2 cellular contexts compared by ENCODE assay signal in the genomic region with DNA sequence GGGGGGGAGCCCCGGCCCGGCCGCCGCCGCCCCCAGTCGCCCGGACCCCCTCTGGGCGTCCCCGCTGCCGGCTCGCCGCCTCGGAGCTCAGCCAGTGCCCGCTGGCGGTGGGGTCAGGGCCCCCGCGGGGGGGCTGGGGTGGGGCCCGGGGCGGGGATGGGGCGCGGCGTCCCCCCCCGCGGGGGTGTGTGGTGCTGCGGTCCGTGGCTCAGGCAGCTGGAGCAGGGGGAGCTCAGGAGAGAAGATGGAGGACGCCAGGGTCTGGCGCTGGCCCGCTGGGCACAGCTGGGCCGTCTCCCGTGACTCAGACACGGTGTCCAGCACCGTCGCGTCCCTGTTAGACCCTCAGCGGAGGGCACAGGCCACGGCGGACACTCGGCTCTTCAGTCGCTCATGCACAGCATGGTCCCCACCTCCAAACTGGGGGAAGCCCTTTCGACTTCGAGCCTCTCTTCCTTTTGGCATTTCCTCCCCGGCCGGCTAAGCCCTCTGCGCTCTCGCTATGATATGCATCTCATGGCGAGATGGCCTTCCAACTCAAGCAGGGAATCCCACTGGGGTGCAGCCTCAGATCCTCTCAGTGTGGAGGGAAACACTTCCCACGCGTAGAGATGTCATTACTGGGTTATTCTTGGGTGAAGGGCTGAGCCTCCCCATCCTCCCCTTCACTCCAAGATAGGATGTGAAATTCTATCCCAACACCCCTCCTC.
TF ChIP-seq lines count a peak whose summit lies in the region.

No MANE protein-coding gene starts in this region.

TF ChIP-seq in SK-N-SH, 30 proteins besides CTCF, POLR2A, EP300 and RAD21 (continued from another document):
- TF ChIP-seq, protein P1, sequence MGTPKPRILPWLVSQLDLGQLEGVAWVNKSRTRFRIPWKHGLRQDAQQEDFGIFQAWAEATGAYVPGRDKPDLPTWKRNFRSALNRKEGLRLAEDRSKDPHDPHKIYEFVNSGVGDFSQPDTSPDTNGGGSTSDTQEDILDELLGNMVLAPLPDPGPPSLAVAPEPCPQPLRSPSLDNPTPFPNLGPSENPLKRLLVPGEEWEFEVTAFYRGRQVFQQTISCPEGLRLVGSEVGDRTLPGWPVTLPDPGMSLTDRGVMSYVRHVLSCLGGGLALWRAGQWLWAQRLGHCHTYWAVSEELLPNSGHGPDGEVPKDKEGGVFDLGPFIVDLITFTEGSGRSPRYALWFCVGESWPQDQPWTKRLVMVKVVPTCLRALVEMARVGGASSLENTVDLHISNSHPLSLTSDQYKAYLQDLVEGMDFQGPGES (IDR thresholded peaks at IDR 0.05; ENCODE audit: low read depth, low read length), result no peak
- no peak for TF ChIP-seq RCOR1 (IDR thresholded peaks at IDR 0.05; ENCODE audit: low read length)
- TF ChIP-seq CHD2 (IDR thresholded peaks at IDR 0.05; ENCODE audit: low read length, partially characterized antibody), result peak; percentile 23
- TF ChIP-seq, protein P2, sequence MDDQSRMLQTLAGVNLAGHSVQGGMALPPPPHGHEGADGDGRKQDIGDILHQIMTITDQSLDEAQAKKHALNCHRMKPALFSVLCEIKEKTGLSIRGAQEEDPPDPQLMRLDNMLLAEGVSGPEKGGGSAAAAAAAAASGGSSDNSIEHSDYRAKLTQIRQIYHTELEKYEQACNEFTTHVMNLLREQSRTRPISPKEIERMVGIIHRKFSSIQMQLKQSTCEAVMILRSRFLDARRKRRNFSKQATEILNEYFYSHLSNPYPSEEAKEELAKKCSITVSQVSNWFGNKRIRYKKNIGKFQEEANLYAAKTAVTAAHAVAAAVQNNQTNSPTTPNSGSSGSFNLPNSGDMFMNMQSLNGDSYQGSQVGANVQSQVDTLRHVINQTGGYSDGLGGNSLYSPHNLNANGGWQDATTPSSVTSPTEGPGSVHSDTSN (IDR thresholded peaks at IDR 0.05), result no peak
- TF ChIP-seq, protein P3, sequence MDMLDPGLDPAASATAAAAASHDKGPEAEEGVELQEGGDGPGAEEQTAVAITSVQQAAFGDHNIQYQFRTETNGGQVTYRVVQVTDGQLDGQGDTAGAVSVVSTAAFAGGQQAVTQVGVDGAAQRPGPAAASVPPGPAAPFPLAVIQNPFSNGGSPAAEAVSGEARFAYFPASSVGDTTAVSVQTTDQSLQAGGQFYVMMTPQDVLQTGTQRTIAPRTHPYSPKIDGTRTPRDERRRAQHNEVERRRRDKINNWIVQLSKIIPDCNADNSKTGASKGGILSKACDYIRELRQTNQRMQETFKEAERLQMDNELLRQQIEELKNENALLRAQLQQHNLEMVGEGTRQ (IDR thresholded peaks at IDR 0.05; ENCODE audit: borderline replicate concordance, low read depth, low read length), result no peak

TF ChIP-seq in K562, 482 proteins besides CTCF, POLR2A, EP300 and RAD21 (continued from another document and continues in another):
- TF ChIP-seq, protein P4, sequence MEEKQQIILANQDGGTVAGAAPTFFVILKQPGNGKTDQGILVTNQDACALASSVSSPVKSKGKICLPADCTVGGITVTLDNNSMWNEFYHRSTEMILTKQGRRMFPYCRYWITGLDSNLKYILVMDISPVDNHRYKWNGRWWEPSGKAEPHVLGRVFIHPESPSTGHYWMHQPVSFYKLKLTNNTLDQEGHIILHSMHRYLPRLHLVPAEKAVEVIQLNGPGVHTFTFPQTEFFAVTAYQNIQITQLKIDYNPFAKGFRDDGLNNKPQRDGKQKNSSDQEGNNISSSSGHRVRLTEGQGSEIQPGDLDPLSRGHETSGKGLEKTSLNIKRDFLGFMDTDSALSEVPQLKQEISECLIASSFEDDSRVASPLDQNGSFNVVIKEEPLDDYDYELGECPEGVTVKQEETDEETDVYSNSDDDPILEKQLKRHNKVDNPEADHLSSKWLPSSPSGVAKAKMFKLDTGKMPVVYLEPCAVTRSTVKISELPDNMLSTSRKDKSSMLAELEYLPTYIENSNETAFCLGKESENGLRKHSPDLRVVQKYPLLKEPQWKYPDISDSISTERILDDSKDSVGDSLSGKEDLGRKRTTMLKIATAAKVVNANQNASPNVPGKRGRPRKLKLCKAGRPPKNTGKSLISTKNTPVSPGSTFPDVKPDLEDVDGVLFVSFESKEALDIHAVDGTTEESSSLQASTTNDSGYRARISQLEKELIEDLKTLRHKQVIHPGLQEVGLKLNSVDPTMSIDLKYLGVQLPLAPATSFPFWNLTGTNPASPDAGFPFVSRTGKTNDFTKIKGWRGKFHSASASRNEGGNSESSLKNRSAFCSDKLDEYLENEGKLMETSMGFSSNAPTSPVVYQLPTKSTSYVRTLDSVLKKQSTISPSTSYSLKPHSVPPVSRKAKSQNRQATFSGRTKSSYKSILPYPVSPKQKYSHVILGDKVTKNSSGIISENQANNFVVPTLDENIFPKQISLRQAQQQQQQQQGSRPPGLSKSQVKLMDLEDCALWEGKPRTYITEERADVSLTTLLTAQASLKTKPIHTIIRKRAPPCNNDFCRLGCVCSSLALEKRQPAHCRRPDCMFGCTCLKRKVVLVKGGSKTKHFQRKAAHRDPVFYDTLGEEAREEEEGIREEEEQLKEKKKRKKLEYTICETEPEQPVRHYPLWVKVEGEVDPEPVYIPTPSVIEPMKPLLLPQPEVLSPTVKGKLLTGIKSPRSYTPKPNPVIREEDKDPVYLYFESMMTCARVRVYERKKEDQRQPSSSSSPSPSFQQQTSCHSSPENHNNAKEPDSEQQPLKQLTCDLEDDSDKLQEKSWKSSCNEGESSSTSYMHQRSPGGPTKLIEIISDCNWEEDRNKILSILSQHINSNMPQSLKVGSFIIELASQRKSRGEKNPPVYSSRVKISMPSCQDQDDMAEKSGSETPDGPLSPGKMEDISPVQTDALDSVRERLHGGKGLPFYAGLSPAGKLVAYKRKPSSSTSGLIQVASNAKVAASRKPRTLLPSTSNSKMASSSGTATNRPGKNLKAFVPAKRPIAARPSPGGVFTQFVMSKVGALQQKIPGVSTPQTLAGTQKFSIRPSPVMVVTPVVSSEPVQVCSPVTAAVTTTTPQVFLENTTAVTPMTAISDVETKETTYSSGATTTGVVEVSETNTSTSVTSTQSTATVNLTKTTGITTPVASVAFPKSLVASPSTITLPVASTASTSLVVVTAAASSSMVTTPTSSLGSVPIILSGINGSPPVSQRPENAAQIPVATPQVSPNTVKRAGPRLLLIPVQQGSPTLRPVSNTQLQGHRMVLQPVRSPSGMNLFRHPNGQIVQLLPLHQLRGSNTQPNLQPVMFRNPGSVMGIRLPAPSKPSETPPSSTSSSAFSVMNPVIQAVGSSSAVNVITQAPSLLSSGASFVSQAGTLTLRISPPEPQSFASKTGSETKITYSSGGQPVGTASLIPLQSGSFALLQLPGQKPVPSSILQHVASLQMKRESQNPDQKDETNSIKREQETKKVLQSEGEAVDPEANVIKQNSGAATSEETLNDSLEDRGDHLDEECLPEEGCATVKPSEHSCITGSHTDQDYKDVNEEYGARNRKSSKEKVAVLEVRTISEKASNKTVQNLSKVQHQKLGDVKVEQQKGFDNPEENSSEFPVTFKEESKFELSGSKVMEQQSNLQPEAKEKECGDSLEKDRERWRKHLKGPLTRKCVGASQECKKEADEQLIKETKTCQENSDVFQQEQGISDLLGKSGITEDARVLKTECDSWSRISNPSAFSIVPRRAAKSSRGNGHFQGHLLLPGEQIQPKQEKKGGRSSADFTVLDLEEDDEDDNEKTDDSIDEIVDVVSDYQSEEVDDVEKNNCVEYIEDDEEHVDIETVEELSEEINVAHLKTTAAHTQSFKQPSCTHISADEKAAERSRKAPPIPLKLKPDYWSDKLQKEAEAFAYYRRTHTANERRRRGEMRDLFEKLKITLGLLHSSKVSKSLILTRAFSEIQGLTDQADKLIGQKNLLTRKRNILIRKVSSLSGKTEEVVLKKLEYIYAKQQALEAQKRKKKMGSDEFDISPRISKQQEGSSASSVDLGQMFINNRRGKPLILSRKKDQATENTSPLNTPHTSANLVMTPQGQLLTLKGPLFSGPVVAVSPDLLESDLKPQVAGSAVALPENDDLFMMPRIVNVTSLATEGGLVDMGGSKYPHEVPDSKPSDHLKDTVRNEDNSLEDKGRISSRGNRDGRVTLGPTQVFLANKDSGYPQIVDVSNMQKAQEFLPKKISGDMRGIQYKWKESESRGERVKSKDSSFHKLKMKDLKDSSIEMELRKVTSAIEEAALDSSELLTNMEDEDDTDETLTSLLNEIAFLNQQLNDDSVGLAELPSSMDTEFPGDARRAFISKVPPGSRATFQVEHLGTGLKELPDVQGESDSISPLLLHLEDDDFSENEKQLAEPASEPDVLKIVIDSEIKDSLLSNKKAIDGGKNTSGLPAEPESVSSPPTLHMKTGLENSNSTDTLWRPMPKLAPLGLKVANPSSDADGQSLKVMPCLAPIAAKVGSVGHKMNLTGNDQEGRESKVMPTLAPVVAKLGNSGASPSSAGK (IDR thresholded peaks at IDR 0.05), result no peak
- TF ChIP-seq, protein P5, sequence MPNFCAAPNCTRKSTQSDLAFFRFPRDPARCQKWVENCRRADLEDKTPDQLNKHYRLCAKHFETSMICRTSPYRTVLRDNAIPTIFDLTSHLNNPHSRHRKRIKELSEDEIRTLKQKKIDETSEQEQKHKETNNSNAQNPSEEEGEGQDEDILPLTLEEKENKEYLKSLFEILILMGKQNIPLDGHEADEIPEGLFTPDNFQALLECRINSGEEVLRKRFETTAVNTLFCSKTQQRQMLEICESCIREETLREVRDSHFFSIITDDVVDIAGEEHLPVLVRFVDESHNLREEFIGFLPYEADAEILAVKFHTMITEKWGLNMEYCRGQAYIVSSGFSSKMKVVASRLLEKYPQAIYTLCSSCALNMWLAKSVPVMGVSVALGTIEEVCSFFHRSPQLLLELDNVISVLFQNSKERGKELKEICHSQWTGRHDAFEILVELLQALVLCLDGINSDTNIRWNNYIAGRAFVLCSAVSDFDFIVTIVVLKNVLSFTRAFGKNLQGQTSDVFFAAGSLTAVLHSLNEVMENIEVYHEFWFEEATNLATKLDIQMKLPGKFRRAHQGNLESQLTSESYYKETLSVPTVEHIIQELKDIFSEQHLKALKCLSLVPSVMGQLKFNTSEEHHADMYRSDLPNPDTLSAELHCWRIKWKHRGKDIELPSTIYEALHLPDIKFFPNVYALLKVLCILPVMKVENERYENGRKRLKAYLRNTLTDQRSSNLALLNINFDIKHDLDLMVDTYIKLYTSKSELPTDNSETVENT (CRISPR knock-in tag; IDR thresholded peaks at IDR 0.05), result no peak
- TF ChIP-seq NBN (IDR thresholded peaks at IDR 0.05; ENCODE audit: low read depth) (no peak), ESRRA (IDR thresholded peaks at IDR 0.05; ENCODE audit: borderline replicate concordance, low read depth) (no peak), RBM25 (IDR thresholded peaks at IDR 0.05; ENCODE audit: low read depth, low read length, severe bottlenecking) (no peak), TCF7 (IDR thresholded peaks at IDR 0.05; ENCODE audit: borderline replicate concordance) (no peak), RCOR1 (IDR thresholded peaks at IDR 0.05; ENCODE audit: borderline replicate concordance in 1 of 2, low read depth in 2 of 2, low read length in 2 of 2) (peak in 1 of 2 experiments; percentile 38; a peak in 1 of 4 replicates)
- TF ChIP-seq, protein P6, sequence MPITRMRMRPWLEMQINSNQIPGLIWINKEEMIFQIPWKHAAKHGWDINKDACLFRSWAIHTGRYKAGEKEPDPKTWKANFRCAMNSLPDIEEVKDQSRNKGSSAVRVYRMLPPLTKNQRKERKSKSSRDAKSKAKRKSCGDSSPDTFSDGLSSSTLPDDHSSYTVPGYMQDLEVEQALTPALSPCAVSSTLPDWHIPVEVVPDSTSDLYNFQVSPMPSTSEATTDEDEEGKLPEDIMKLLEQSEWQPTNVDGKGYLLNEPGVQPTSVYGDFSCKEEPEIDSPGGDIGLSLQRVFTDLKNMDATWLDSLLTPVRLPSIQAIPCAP (CRISPR knock-in tag; IDR thresholded peaks at IDR 0.05; ENCODE audit: borderline replicate concordance), result no peak
- TF ChIP-seq, protein P7, sequence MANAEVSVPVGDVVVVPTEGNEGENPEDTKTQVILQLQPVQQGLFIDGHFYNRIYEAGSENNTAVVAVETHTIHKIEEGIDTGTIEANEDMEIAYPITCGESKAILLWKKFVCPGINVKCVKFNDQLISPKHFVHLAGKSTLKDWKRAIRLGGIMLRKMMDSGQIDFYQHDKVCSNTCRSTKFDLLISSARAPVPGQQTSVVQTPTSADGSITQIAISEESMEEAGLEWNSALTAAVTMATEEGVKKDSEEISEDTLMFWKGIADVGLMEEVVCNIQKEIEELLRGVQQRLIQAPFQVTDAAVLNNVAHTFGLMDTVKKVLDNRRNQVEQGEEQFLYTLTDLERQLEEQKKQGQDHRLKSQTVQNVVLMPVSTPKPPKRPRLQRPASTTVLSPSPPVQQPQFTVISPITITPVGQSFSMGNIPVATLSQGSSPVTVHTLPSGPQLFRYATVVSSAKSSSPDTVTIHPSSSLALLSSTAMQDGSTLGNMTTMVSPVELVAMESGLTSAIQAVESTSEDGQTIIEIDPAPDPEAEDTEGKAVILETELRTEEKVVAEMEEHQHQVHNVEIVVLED (CRISPR knock-in tag; IDR thresholded peaks at IDR 0.05), result no peak
